Comparison of ENCODE assay signal across 8 cellular contexts in the genomic region with DNA sequence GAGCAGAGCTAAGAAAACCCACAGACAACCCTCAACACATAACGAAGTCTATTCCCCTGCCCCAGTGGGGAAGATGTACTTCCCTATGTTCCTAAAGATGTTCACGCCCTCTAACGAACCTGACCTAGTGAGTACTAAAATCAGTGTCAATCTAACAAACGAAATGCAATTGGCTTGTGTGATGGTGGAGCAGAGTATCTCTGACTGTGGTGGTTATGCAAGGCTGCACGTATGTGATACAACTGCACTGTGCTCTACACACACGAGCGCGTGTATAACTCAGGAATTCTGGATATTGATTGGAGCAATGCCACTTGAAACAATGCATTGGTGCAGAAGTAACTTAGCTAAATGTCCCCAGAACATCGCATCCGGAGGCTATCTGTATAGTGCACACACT. TPM values are rescaled to one million over a fixed set of nuclear protein-coding genes. Genes with fewer than 3 reads are reported as not detected.
A peak's percentile ranks its signal among the peaks of the same experiment; 100 is the strongest.
DNase-seq lines count a peak whose midpoint lies in the region; ATAC-seq and TF ChIP-seq lines count a peak whose summit lies in the region.

No MANE protein-coding gene starts in this region.

- H3K4me1 ChIP-seq in naive thymus-derived CD4-positive, alpha-beta T cell (ENCODE audit: control insufficient read depth in 2 of 2, insufficient read depth in 2 of 2, low read length in 2 of 2), result peaks cover 11 to 12% of the 10 kb centered on the region in 2 donors

- peaks cover 3 to 22% (median 16%) of the 10 kb centered on the region in 5 donors for H3K36me3 Mint-ChIP-seq in naive thymus-derived CD4-positive, alpha-beta T cell

- no peaks in the 10 kb centered on the region for H3K9me3 Mint-ChIP-seq in naive thymus-derived CD4-positive, alpha-beta T cell

- H3K4me3 Mint-ChIP-seq in naive thymus-derived CD4-positive, alpha-beta T cell, result peak overlapping the region; percentile 88 to 97 (median 92)

- peak; percentile 45 for DNase-seq in EH (ENCODE audit: low read depth)
- peak; percentile 1 for DNase-seq in NCI-H526 treated with DMSO at 0.1 percent for 48 hours (lab: John Stamatoyannopoulos, UW)
- peak in 1 of 10 donors; percentile 13 for DNase-seq in dorsolateral prefrontal cortex
- DNase-seq in naive thymus-derived CD4-positive, alpha-beta T cell, result peak in 2 of 9 donors; percentile 2 to 6
- no peak for DNase-seq in NCI-H1092 (lab: John Stamatoyannopoulos, UW)
- DNase-seq in NCI-H226, result no peak
- DNase-seq in epidermal melanocyte (ENCODE audit: insufficient read length, low spot score), result no peak

- H3K27ac Mint-ChIP-seq in naive thymus-derived CD4-positive, alpha-beta T cell, result peak overlapping the region; percentile 68 to 92 (median 83)

- TF ChIP-seq CTCF in dorsolateral prefrontal cortex (IDR thresholded peaks at IDR 0.05 in 54 of 56, conservative IDR thresholded peaks at IDR 0.05 in 2 of 56; ENCODE audit: low read depth in 1 of 56, partially characterized antibody in 56 of 56), result no peak

- peak overlapping the region; percentile 63 to 97 (median 92) for H3K4me3 ChIP-seq in dorsolateral prefrontal cortex
- H3K4me3 ChIP-seq in naive thymus-derived CD4-positive, alpha-beta T cell (ENCODE audit: low read length), result peak overlapping the region; percentile 49

- peaks cover 0 to 19% (median 2%) of the 10 kb centered on the region in 3 experiments for H3K36me3 ChIP-seq in naive thymus-derived CD4-positive, alpha-beta T cell (ENCODE audit: control insufficient read depth in 2 of 3, insufficient read depth in 3 of 3, low read length in 3 of 3)

- no peak for ATAC-seq in naive thymus-derived CD4-positive, alpha-beta T cell
- no peak for ATAC-seq in GM18873 (IDR thresholded peaks at IDR 0.05; ENCODE audit: low FRiP score, unreplicated experiment)

- H3K9me3 ChIP-seq in naive thymus-derived CD4-positive, alpha-beta T cell (ENCODE audit: control insufficient read depth in 2 of 3, low read length in 3 of 3), result no peaks in the 10 kb centered on the region

- no peaks in the 10 kb centered on the region for H3K27me3 Mint-ChIP-seq in naive thymus-derived CD4-positive, alpha-beta T cell

- POLR2A ChIA-PET in naive thymus-derived CD4-positive, alpha-beta T cell (lab: Charles Lee), result interaction anchor here (0.6 to 1.5 kb wide), 5 partner anchors 13 to 75 kb away, joined by 3 to 4 read pairs (median 3); partner anchors contain the start of gene GDI2

- no peaks in the 10 kb centered on the region for H3K27me3 ChIP-seq in dorsolateral prefrontal cortex
- no peaks in the 10 kb centered on the region for H3K27me3 ChIP-seq in naive thymus-derived CD4-positive, alpha-beta T cell (ENCODE audit: control insufficient read depth in 2 of 2, insufficient read depth in 2 of 2, low read length in 2 of 2)

- peaks cover 28 to 52% (median 47%) of the 10 kb centered on the region in 7 donors for H3K4me1 Mint-ChIP-seq in naive thymus-derived CD4-positive, alpha-beta T cell

- intact Hi-C loops in dorsolateral prefrontal cortex (cut with DNase I), result loop anchor here (5.0 kb wide), 2 partner anchors 76 to 206 kb away; partner anchors contain the start of genes GDI2 (in 2 of the 2) and TASOR2 (in 2 of the 2)
- intact Hi-C loops in naive thymus-derived CD4-positive, alpha-beta T cell (cut with micrococcal nuclease), result loop anchor here (2.0 to 5.0 kb wide), 4 partner anchors 88 to 441 kb away; partner anchors contain the start of genes IL15RA (in 1 of the 2), PFKFB3 (in 1 of the 2) and TASOR2 (in 1 of the 2)

- CTCF ChIA-PET in naive thymus-derived CD4-positive, alpha-beta T cell (lab: Charles Lee), result interaction anchor here (1.0 to 1.4 kb wide), 3 partner anchors 11 to 446 kb away, joined by 3 to 4 read pairs (median 3); no protein-coding TSS in a partner anchor

- H3K27ac ChIP-seq in dorsolateral prefrontal cortex, result peak overlapping the region in 22 of 59 donors; percentile 0 to 88 (median 52)
- peak overlapping the region; percentile 81 for H3K27ac ChIP-seq in naive thymus-derived CD4-positive, alpha-beta T cell (ENCODE audit: low read depth, low read length)

RNA-seq across cellular contexts. Expression of gene ANKRD16, which starts 1.3 kb away (rescaled TPM):
- 10 to 100 TPM; 10.4 to 26.5 (median 18.4) TPM for total RNA-seq in dorsolateral prefrontal cortex
- 1 to 10 TPM; 4.6 to 9.8 (median 7.2) TPM for total RNA-seq in naive thymus-derived CD4-positive, alpha-beta T cell
- 1 to 10 TPM; 6.2 to 7.0 TPM for polyA plus RNA-seq in naive thymus-derived CD4-positive, alpha-beta T cell

RNA-seq across cellular contexts. Expression of gene FBH1, which starts 1.7 kb away (rescaled TPM):
- total RNA-seq in dorsolateral prefrontal cortex, result 10 to 100 TPM; 43.3 to 95.3 (median 62.7) TPM
- 100 to 1,000 TPM in 2 of 5 experiments, 10 to 100 TPM in 3; 64.8 to 105 (median 78.6) TPM for total RNA-seq in naive thymus-derived CD4-positive, alpha-beta T cell
- polyA plus RNA-seq in naive thymus-derived CD4-positive, alpha-beta T cell, result 10 to 100 TPM; 59.9 to 96.4 TPM

Comparison
In these comparisons a context has a peak if more than half of its experiments do, and no peak if none do; other contexts are left out.
1. DNase-seq: peak in EH (single experiment) and NCI-H526 treated with DMSO at 0.1 percent for 48 hours (single experiment); none in NCI-H1092 (single experiment), NCI-H226 (single experiment) and epidermal melanocyte (single experiment).